ENCODE assay signal across 2 cellular contexts in the genomic region with DNA sequence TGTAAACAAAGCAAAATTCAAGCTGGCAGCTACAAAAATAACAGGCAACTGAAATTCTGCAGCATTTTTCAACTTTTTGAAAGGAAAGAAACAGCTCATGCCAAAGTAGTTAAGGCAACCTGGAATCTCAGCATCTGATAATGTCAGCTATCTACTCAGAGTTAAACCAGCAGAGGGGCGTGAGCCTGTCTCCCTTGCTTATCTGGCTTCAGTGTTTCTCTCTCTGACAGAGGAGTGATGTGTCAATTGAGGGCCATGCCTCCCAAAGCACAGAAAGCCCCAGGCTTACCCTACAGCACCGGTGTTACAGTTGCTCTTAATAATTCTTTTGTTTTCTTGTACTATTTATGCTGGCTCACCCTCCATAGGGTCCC.
TF ChIP-seq lines count a peak whose summit lies in the region.

No MANE protein-coding gene starts in this region.

TF ChIP-seq in A549, 52 proteins besides CTCF, POLR2A, EP300 and RAD21:
- TF ChIP-seq MYC (IDR thresholded peaks at IDR 0.05; ENCODE audit: borderline replicate concordance, low read length) (no peak), EHF (CRISPR knock-in tag; IDR thresholded peaks at IDR 0.05) (no peak), MAFK (IDR thresholded peaks at IDR 0.05; ENCODE audit: partially characterized antibody) (no peak), HOXB13 (CRISPR knock-in tag; IDR thresholded peaks at IDR 0.05; ENCODE audit: low read depth) (no peak), SREBF2 (IDR thresholded peaks at IDR 0.05) (no peak), GATA3 (IDR thresholded peaks at IDR 0.05; ENCODE audit: borderline replicate concordance) (no peak), CEBPB (IDR thresholded peaks at IDR 0.05) (no peak), CHD4 (IDR thresholded peaks at IDR 0.05; ENCODE audit: borderline replicate concordance) (no peak), HOXB5 (CRISPR knock-in tag; IDR thresholded peaks at IDR 0.05) (no peak), HDAC2 (IDR thresholded peaks at IDR 0.05) (no peak), NPAS2 (CRISPR knock-in tag; IDR thresholded peaks at IDR 0.05; ENCODE audit: borderline replicate concordance) (no peak), SMC3 (IDR thresholded peaks at IDR 0.05) (no peak), FOSL2 (IDR thresholded peaks at IDR 0.05) (no peak), FOSL2 (CRISPR knock-in tag; IDR thresholded peaks at IDR 0.05) (no peak), RARB (CRISPR knock-in tag; IDR thresholded peaks at IDR 0.05) (no peak), CHD2 (IDR thresholded peaks at IDR 0.05; ENCODE audit: low read length, partially characterized antibody) (no peak)

TF ChIP-seq in IMR-90, 13 proteins besides CTCF, POLR2A, EP300 and RAD21:
- no peak for TF ChIP-seq RFX5 (IDR thresholded peaks at IDR 0.05; ENCODE audit: low read depth, low read length)
- no peak for TF ChIP-seq MAFK (IDR thresholded peaks at IDR 0.05; ENCODE audit: low read depth, low read length)
- TF ChIP-seq FOS (IDR thresholded peaks at IDR 0.05; ENCODE audit: low read depth, low read length), result no peak
- TF ChIP-seq RCOR1 (IDR thresholded peaks at IDR 0.05; ENCODE audit: insufficient replicate concordance, low read length), result no peak
- TF ChIP-seq MAZ (IDR thresholded peaks at IDR 0.05; ENCODE audit: borderline replicate concordance, low read depth, low read length), result no peak
- no peak for TF ChIP-seq BHLHE40 (IDR thresholded peaks at IDR 0.05; ENCODE audit: low read depth, low read length)
- no peak for TF ChIP-seq SMC3 (IDR thresholded peaks at IDR 0.05; ENCODE audit: low read depth, low read length)
- no peak for TF ChIP-seq NFE2L2 (IDR thresholded peaks at IDR 0.05; ENCODE audit: low read depth, low read length)
- TF ChIP-seq, protein P1, sequence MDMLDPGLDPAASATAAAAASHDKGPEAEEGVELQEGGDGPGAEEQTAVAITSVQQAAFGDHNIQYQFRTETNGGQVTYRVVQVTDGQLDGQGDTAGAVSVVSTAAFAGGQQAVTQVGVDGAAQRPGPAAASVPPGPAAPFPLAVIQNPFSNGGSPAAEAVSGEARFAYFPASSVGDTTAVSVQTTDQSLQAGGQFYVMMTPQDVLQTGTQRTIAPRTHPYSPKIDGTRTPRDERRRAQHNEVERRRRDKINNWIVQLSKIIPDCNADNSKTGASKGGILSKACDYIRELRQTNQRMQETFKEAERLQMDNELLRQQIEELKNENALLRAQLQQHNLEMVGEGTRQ (IDR thresholded peaks at IDR 0.05; ENCODE audit: low read depth, low read length), result no peak
- TF ChIP-seq, protein P2, sequence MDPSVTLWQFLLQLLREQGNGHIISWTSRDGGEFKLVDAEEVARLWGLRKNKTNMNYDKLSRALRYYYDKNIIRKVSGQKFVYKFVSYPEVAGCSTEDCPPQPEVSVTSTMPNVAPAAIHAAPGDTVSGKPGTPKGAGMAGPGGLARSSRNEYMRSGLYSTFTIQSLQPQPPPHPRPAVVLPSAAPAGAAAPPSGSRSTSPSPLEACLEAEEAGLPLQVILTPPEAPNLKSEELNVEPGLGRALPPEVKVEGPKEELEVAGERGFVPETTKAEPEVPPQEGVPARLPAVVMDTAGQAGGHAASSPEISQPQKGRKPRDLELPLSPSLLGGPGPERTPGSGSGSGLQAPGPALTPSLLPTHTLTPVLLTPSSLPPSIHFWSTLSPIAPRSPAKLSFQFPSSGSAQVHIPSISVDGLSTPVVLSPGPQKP (IDR thresholded peaks at IDR 0.05; ENCODE audit: borderline replicate concordance, low read depth, low read length), result no peak
- TF ChIP-seq CEBPB (IDR thresholded peaks at IDR 0.05; ENCODE audit: low read depth, low read length), result no peak
TF ChIP-seq in IMR-90: peak in this region for 0.
